Comparison of ENCODE assay signal across 8 cellular contexts in the genomic region with DNA sequence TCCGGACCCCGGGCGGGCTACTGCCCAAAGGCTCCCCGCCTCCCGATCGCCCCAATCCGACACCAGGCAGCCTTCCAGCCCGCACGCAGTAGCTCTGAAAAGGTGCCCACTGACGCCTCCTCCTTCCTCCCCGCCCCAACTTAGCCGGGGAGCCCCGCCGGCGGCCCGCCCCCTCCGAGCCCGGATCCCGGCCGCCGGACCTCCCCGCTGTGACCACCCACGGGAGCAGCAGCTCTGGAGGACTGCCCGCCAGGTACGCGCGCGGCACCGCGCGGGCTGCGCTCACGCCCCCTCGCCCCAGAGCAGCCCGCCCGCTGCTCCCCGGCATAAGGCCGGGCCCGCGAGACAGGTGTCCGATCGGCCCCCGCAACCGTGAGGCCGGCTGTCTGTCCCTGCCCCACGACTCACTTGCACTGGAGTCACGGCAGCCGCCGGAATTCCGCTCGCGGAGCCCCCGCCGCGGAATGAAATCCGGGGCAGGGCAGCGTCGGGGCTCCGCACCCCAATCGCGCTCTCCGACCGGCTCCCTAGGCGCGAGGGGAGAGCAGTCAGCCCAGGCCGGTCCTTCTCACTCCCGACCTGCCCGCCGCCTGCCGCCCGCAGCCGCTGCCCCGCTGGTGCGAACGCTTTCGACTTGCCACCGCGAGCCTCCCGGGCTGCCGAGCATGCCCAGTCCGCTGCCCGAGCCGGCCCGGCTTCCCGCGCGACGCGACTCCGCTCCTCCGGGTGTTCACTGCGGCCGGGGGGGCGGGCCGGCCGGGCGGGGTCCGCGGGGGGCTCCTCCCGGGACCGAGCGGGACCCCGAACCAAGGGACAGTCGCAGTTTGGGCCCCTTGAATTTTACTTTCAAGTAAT. TPM values are rescaled to one million over a fixed set of nuclear protein-coding genes. Genes with fewer than 3 reads are reported as not detected.
DNase-seq lines count a peak whose midpoint lies in the region; ATAC-seq and TF ChIP-seq lines count a peak whose summit lies in the region.

SGMS1 (minus strand) TSS at position 658 of the 855 bp plus-strand sequence. CDS start 279,842 bp downstream, outside the sequence.

- H3K4me1 ChIP-seq in HUES64 (ENCODE audit: insufficient read depth, low read length) (peaks cover 41% of the 10 kb centered on the region), stomach (peaks cover 20 to 49% (median 40%) of the 10 kb centered on the region in 4 donors)

- peak; percentile 27 for ATAC-seq in GM21381 (IDR thresholded peaks at IDR 0.05; ENCODE audit: unreplicated experiment)

- H4K20me1 ChIP-seq in neural cell (ENCODE audit: insufficient read depth), result no peaks in the 10 kb centered on the region

- H2AFZ ChIP-seq in neural cell (ENCODE audit: low read depth, low read length), result peak within 1 kb of the TSS; percentile 67

- peak within 1 kb of the TSS; percentile 95 for H3K9ac ChIP-seq in HUES64 (ENCODE audit: low read depth, low read length)
- peak within 1 kb of the TSS; percentile 78 for H3K9ac ChIP-seq in neural cell (ENCODE audit: low read length)

- intact Hi-C loops in stomach (cut with DNase I; ENCODE audit: low total_unique reads), result no loop called here

- H3K9me2 ChIP-seq in neural cell (ENCODE audit: insufficient read depth, low read length), result no peaks in the 10 kb centered on the region

- peak within 1 kb of the TSS; percentile 84 for H3K4me2 ChIP-seq in neural cell (ENCODE audit: low read length)

- peak within 1 kb of the TSS; percentile 99 for H3K27ac ChIP-seq in HUES64 (ENCODE audit: low read depth, low read length)
- H3K27ac ChIP-seq in neural cell (ENCODE audit: low read length), result peak within 1 kb of the TSS; percentile 85
- peak within 1 kb of the TSS; percentile 98 to 100 (median 99) for H3K27ac ChIP-seq in stomach

- TF ChIP-seq EP300 in neural cell (conservative IDR thresholded peaks at IDR 0.05; ENCODE audit: poor library complexity, severe bottlenecking), result no peak
- TF ChIP-seq EP300 in stomach (IDR thresholded peaks at IDR 0.05), result no peak

- peaks cover 3% of the 10 kb centered on the region for H3F3A ChIP-seq in neural cell (ENCODE audit: insufficient read depth, low read length, poor library complexity, severe bottlenecking)

- DNase-seq in D341Med (ENCODE audit: low spot score) (peak; percentile 98), fibroblast of villous mesenchyme (ENCODE audit: low read depth) (peak; percentile 86), stomach (peak; percentile 89)
- peak; percentile 67 for DNase-seq in activated gamma-delta T cell treated with anti-CD3 and anti-CD28 coated beads, Interleukin-2, amount 50 U/mL, for 16 hours (ENCODE audit: low read depth)

- no peaks in the 10 kb centered on the region for H3K9me3 ChIP-seq in HUES64 (ENCODE audit: insufficient read depth, low read depth, low read length)
- no peaks in the 10 kb centered on the region for H3K9me3 ChIP-seq in neural cell (ENCODE audit: low read length)
- H3K9me3 ChIP-seq in stomach, result no peaks in the 10 kb centered on the region

- peak; percentile 42 for TF ChIP-seq RAD21 in neural cell (conservative IDR thresholded peaks at IDR 0.05)

- under 1% methylated on average over 104 of the region's 104 CpGs for WGBS in HUES64
- WGBS in stomach, 5 donors, result 0% methylated on average over 10 to 104 of the region's 104 CpGs; no CpG with 5 or more reads in 1 of the 5 donors

- TF ChIP-seq POLR2A in Raji (IDR thresholded peaks at IDR 0.05; ENCODE audit: insufficient read depth, low read depth, low read length) (peak; percentile 71), stomach (IDR thresholded peaks at IDR 0.05) (no peak)

- H3K4me3 ChIP-seq in HUES64 (ENCODE audit: low read length) (peak within 1 kb of the TSS; percentile 84), fibroblast of villous mesenchyme (ENCODE audit: low read depth, low read length) (peak within 1 kb of the TSS; percentile 91), neural cell (ENCODE audit: low read length) (peak within 1 kb of the TSS; percentile 82), stomach (peak within 1 kb of the TSS; percentile 80 to 95 (median 90))

- H3K79me2 ChIP-seq in neural cell (replicated peaks; ENCODE audit: insufficient read depth, low read length), result peaks cover 16% of the 10 kb centered on the region

- H3K36me3 ChIP-seq in HUES64 (ENCODE audit: insufficient read depth, low read length) (no peaks in the 10 kb centered on the region), neural cell (ENCODE audit: insufficient read depth, low read length) (no peaks in the 10 kb centered on the region), stomach (peaks cover 0 to under 1% (median 0%) of the 10 kb centered on the region in 4 donors)

- H3K27me3 ChIP-seq in HUES64 (ENCODE audit: insufficient read depth, low read length) (peaks cover 14% of the 10 kb centered on the region; the same call in 1 of the 2 replicates), neural cell (ENCODE audit: insufficient read depth, low read depth, low read length) (no peaks in the 10 kb centered on the region), stomach (no peaks in the 10 kb centered on the region)

- TF ChIP-seq CTCF in fibroblast of villous mesenchyme (IDR thresholded peaks at IDR 0.05; ENCODE audit: insufficient read depth, low read depth, low read length) (no peak), neural cell (IDR thresholded peaks at IDR 0.05; ENCODE audit: poor library complexity, severe bottlenecking) (no peak), stomach (IDR thresholded peaks at IDR 0.05) (peak in 1 of 7 experiments; percentile 6)

TF ChIP-seq in neural cell, 6 proteins besides CTCF, POLR2A, EP300 and RAD21:
- TF ChIP-seq MXI1 (conservative IDR thresholded peaks at IDR 0.05; ENCODE audit: poor library complexity, severe bottlenecking) (peak; percentile 15), TAF1 (IDR thresholded peaks at IDR 0.05; ENCODE audit: low read depth) (no peak), EZH2 (IDR thresholded peaks at IDR 0.05; ENCODE audit: borderline replicate concordance, insufficient read depth, low read length, poor library complexity, severe bottlenecking) (no peak), SMC3 (conservative IDR thresholded peaks at IDR 0.05; ENCODE audit: poor library complexity) (peak; percentile 42), POLR2AphosphoS5 (IDR thresholded peaks at IDR 0.05) (peak; percentile 50)
- TF ChIP-seq, protein P1, sequence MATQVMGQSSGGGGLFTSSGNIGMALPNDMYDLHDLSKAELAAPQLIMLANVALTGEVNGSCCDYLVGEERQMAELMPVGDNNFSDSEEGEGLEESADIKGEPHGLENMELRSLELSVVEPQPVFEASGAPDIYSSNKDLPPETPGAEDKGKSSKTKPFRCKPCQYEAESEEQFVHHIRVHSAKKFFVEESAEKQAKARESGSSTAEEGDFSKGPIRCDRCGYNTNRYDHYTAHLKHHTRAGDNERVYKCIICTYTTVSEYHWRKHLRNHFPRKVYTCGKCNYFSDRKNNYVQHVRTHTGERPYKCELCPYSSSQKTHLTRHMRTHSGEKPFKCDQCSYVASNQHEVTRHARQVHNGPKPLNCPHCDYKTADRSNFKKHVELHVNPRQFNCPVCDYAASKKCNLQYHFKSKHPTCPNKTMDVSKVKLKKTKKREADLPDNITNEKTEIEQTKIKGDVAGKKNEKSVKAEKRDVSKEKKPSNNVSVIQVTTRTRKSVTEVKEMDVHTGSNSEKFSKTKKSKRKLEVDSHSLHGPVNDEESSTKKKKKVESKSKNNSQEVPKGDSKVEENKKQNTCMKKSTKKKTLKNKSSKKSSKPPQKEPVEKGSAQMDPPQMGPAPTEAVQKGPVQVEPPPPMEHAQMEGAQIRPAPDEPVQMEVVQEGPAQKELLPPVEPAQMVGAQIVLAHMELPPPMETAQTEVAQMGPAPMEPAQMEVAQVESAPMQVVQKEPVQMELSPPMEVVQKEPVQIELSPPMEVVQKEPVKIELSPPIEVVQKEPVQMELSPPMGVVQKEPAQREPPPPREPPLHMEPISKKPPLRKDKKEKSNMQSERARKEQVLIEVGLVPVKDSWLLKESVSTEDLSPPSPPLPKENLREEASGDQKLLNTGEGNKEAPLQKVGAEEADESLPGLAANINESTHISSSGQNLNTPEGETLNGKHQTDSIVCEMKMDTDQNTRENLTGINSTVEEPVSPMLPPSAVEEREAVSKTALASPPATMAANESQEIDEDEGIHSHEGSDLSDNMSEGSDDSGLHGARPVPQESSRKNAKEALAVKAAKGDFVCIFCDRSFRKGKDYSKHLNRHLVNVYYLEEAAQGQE (IDR thresholded peaks at IDR 0.05; ENCODE audit: borderline replicate concordance), result peak; percentile 8

RNA-seq across cellular contexts. Expression of gene SGMS1, which starts in this region (rescaled TPM):
- polyA plus RNA-seq in HUES64 (2013, experiment 1 of 2), result 8.3 TPM
- 7.6 TPM for polyA plus RNA-seq in HUES64 (2013, experiment 2 of 2)
- total RNA-seq in fibroblast of villous mesenchyme (44.1 and 57.9 TPM in 2 replicates), stomach (100 to 1,000 TPM in 2 of 5 donors, 10 to 100 TPM in 3; 24.6 to 229 (median 75.5) TPM)
- polyA plus RNA-seq in neural cell (5.7 and 8.0 TPM in 2 replicates), stomach (1 to 10 TPM; 6.2 to 7.8 (median 7.0) TPM)
- polyA minus RNA-seq in neural cell, result 25.0 and 34.1 TPM in 2 replicates

Comparison
In these comparisons a context has a peak if more than half of its experiments do, and no peak if none do; other contexts are left out.
1. Peak in every context shown above with its lines: DNase-seq, ATAC-seq, H3K4me3 ChIP-seq and H3K27ac ChIP-seq.